Comparison of ENCODE assay signal across 14 cellular contexts in the genomic region with DNA sequence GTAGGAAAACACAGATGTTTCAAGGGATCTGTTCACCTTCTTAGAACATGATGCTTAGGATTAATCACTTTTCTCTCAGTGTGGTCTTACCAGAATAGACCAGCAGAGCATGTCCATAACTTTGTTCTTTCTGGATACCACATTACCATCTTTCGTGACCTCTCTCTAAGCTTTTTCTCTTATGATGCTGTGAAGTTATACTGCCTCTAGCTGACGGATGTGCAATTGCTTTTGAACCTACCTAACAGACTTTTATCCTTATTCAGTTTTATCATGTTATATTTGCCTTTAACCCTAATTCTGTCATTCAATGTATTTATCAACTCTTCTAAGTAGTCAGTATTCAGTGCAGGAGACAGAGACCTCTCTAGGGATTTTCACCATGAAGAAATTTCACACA.
A peak's percentile ranks its signal among the peaks of the same experiment; 100 is the strongest.
DNase-seq lines count a peak whose midpoint lies in the region; ATAC-seq, FAIRE-seq and TF ChIP-seq lines count a peak whose summit lies in the region.
"Had no signal": no experiment of that assay in that cellular context is flagged by ENCODE, and none has a peak within 500 bp of the region (broad histone marks: within the 10 kb centered on the region; RNA-seq: fewer than 3 reads in every experiment).

No MANE protein-coding gene starts in this region.

- peak; percentile 49 for TF ChIP-seq CTCF in DND-41 (IDR thresholded peaks at IDR 0.05; ENCODE audit: borderline replicate concordance, extremely low read depth, low read length, poor library complexity, severe bottlenecking)
- TF ChIP-seq CTCF in astrocyte (IDR thresholded peaks at IDR 0.05; ENCODE audit: insufficient read depth, low read depth, low read length), result no peak
- TF ChIP-seq CTCF in neural crest cell (conservative IDR thresholded peaks at IDR 0.05), result peak; percentile 42

- peak; percentile 91 for FAIRE-seq in HTR-8/SVneo (lab: Jason Lieb, UNC)
- peak; percentile 78 for FAIRE-seq in astrocyte (lab: Jason Lieb, UNC)

- H3K4me1 Mint-ChIP-seq in astrocyte (ENCODE audit: low read depth, unreplicated experiment) (peaks cover 13% of the 10 kb centered on the region), neural crest cell (no peaks in the 10 kb centered on the region)
- H3K4me1 Mint-ChIP-seq in activated CD4-positive, alpha-beta T cell treated with anti-CD3 and anti-CD28 coated beads for 36 hours, result no peaks in the 10 kb centered on the region

- H3K9me3 Mint-ChIP-seq in astrocyte (ENCODE audit: unreplicated experiment) (peaks cover 5% of the 10 kb centered on the region), neural crest cell (no peaks in the 10 kb centered on the region)
- no peaks in the 10 kb centered on the region for H3K9me3 Mint-ChIP-seq in activated CD4-positive, alpha-beta T cell treated with anti-CD3 and anti-CD28 coated beads for 36 hours (ENCODE audit: low read depth)
- H3K9me3 Mint-ChIP-seq: stimulated activated naive CD8-positive, alpha-beta T cell treated with anti-CD3 and anti-CD28 coated beads, Interleukin-15, Interleukin-2, amounts not matched to agents 100 ng/mL and 50 ng/mL, for 24 hours had no signal

- no peaks in the 10 kb centered on the region for H3K9me2 ChIP-seq in GM23248 (ENCODE audit: insufficient read depth)

- H3K27ac ChIP-seq in DND-41 (ENCODE audit: low read length), result no peak overlapping the region
- H3K27ac ChIP-seq in astrocyte (ENCODE audit: low read depth, low read length), result no peak overlapping the region
- no peak overlapping the region for H3K27ac ChIP-seq in GM23248
- H3K27ac ChIP-seq: prostate gland had no signal

- H3K4me3 Mint-ChIP-seq in astrocyte (ENCODE audit: unreplicated experiment), result no peak overlapping the region
- no peak overlapping the region for H3K4me3 Mint-ChIP-seq in neural crest cell
- no peak overlapping the region for H3K4me3 Mint-ChIP-seq in activated CD4-positive, alpha-beta T cell treated with anti-CD3 and anti-CD28 coated beads for 36 hours
- H3K4me3 Mint-ChIP-seq: mesothelial cell of epicardium; stimulated activated naive CD8-positive, alpha-beta T cell treated with anti-CD3 and anti-CD28 coated beads, Interleukin-15, Interleukin-2, amounts not matched to agents 100 ng/mL and 50 ng/mL, for 24 hours had no signal

- peaks cover 2% of the 10 kb centered on the region for H3K36me3 Mint-ChIP-seq in astrocyte (ENCODE audit: low read depth, unreplicated experiment)
- H3K36me3 Mint-ChIP-seq in neural crest cell (ENCODE audit: low read depth), result no peaks in the 10 kb centered on the region
- no peaks in the 10 kb centered on the region for H3K36me3 Mint-ChIP-seq in activated CD4-positive, alpha-beta T cell treated with anti-CD3 and anti-CD28 coated beads for 36 hours (ENCODE audit: low read depth)
- H3K36me3 Mint-ChIP-seq: mesothelial cell of epicardium had no signal

- H3K4me3 ChIP-seq in DND-41 (ENCODE audit: low read depth in 1 of 2, low read length in 2 of 2), result no peak overlapping the region
- no peak overlapping the region for H3K4me3 ChIP-seq in astrocyte (ENCODE audit: insufficient read depth, low read depth, low read length)
- no peak overlapping the region for H3K4me3 ChIP-seq in GM23248
- H3K4me3 ChIP-seq: prostate gland had no signal

- H3K27me3 ChIP-seq in DND-41 (ENCODE audit: insufficient read depth, low read length, poor library complexity) (no peaks in the 10 kb centered on the region), astrocyte (ENCODE audit: insufficient read depth, low read length) (no peaks in the 10 kb centered on the region), GM23248 (replicated peaks; ENCODE audit: insufficient read depth) (no peaks in the 10 kb centered on the region)

- in situ Hi-C loops in GM23248 (cut with MboI), result no loop called here

- 87 to 92% methylated on average over 2 of the region's 2 CpGs for WGBS in GM23248 (ENCODE audit: low coverage in 1 of 2, low lambda C conversion rate in 2 of 2, missing lambda C conversion rate in 2 of 2), 2 experiments

- H3K36me3 ChIP-seq in DND-41 (ENCODE audit: insufficient read depth, low read length), result no peaks in the 10 kb centered on the region
- H3K36me3 ChIP-seq in astrocyte (ENCODE audit: insufficient read depth, low read length), result no peaks in the 10 kb centered on the region
- no peaks in the 10 kb centered on the region for H3K36me3 ChIP-seq in GM23248 (ENCODE audit: low read depth)
- H3K36me3 ChIP-seq: prostate gland had no signal

- CTCF ChIA-PET in activated CD4-positive, alpha-beta T cell treated with anti-CD3 and anti-CD28 coated beads for 36 hours (lab: Charles Lee), result no interaction called here

- H3K27ac Mint-ChIP-seq in astrocyte (ENCODE audit: unreplicated experiment) (no peak overlapping the region), neural crest cell (ENCODE audit: unreplicated experiment) (no peak overlapping the region)
- H3K27ac Mint-ChIP-seq in activated CD4-positive, alpha-beta T cell treated with anti-CD3 and anti-CD28 coated beads for 36 hours, result no peak overlapping the region
- H3K27ac Mint-ChIP-seq: mesothelial cell of epicardium; stimulated activated naive CD8-positive, alpha-beta T cell treated with anti-CD3 and anti-CD28 coated beads, Interleukin-15, Interleukin-2, amounts not matched to agents 100 ng/mL and 50 ng/mL, for 24 hours had no signal

- H3K9me3 ChIP-seq in DND-41 (ENCODE audit: insufficient read depth, low read length, severe bottlenecking) (no peaks in the 10 kb centered on the region), astrocyte (ENCODE audit: insufficient read depth, low read depth, low read length) (no peaks in the 10 kb centered on the region), GM23248 (ENCODE audit: low read depth) (no peaks in the 10 kb centered on the region)
- H3K9me3 ChIP-seq: prostate gland had no signal

- H3K9ac ChIP-seq in DND-41 (ENCODE audit: low read depth, low read length) (no peak overlapping the region), astrocyte (ENCODE audit: low read length) (no peak overlapping the region), GM23248 (no peak overlapping the region)

- no peaks in the 10 kb centered on the region for H4K20me1 ChIP-seq in DND-41 (ENCODE audit: insufficient read depth, low read length)
- H4K20me1 ChIP-seq in astrocyte (ENCODE audit: insufficient read depth, low read length), result no peaks in the 10 kb centered on the region
- no peaks in the 10 kb centered on the region for H4K20me1 ChIP-seq in GM23248 (ENCODE audit: insufficient read depth)

- H3K27me3 Mint-ChIP-seq in astrocyte (ENCODE audit: low read depth, unreplicated experiment) (no peaks in the 10 kb centered on the region), neural crest cell (ENCODE audit: low read depth) (no peaks in the 10 kb centered on the region)
- H3K27me3 Mint-ChIP-seq in activated CD4-positive, alpha-beta T cell treated with anti-CD3 and anti-CD28 coated beads for 36 hours, result peaks cover 5% of the 10 kb centered on the region

- intact Hi-C loops in activated CD4-positive, alpha-beta T cell treated with anti-CD3 and anti-CD28 coated beads for 36 hours (cut with DNase I, micrococcal nuclease), result no loop called here

- H2AFZ ChIP-seq in DND-41 (ENCODE audit: low read depth, low read length), result no peak overlapping the region
- H2AFZ ChIP-seq in astrocyte (ENCODE audit: low read depth, low read length), result no peak overlapping the region
- no peak overlapping the region for H2AFZ ChIP-seq in GM23248

- no peaks in the 10 kb centered on the region for H3K4me1 ChIP-seq in DND-41 (ENCODE audit: insufficient read depth, low read length)
- H3K4me1 ChIP-seq in astrocyte (ENCODE audit: insufficient read depth, low read length), result peaks cover 4% of the 10 kb centered on the region
- peaks cover 10% of the 10 kb centered on the region; the same call in 1 of the 2 replicates for H3K4me1 ChIP-seq in GM23248 (ENCODE audit: insufficient read depth)
- H3K4me1 ChIP-seq: prostate gland had no signal

- no peak for DNase-seq in DND-41
- DNase-seq in HTR-8/SVneo (ENCODE audit: insufficient read length, low spot score), result no peak
- no peak for DNase-seq in astrocyte (ENCODE audit: low read depth)
- DNase-seq in neural crest cell (ENCODE audit: low read depth, low spot score), result no peak
- DNase-seq in GM23248, result no peak
- no peak for DNase-seq in OCI-M2 (lab: John Stamatoyannopoulos, UW; ENCODE audit: unreplicated experiment)
- no peak for DNase-seq in activated CD4-positive, alpha-beta T cell treated with anti-CD3 and anti-CD28 coated beads for 36 hours
- DNase-seq: activated CD4-positive, alpha-beta T cell treated with anti-CD3 and anti-CD28 coated beads for 1 hour; NCI-H510A; stimulated activated CD4-positive, alpha-beta T cell treated with anti-CD3 and anti-CD28 coated beads, Interleukin-4, amount 100 ng/mL, for 4 hours had no signal

- H3K4me2 ChIP-seq in DND-41 (ENCODE audit: insufficient read depth, low read length) (no peak overlapping the region), astrocyte (ENCODE audit: low read length) (no peak overlapping the region), GM23248 (ENCODE audit: unreplicated experiment) (no peak overlapping the region)

- POLR2A ChIA-PET in activated CD4-positive, alpha-beta T cell treated with anti-CD3 and anti-CD28 coated beads for 36 hours (lab: Charles Lee), result no interaction called here

- ATAC-seq in DND-41 (ENCODE audit: insufficient read depth, low read depth), result no peak
- no peak for ATAC-seq in activated CD4-positive, alpha-beta T cell treated with anti-CD3 and anti-CD28 coated beads for 36 hours
- ATAC-seq in GM21390 (IDR thresholded peaks at IDR 0.05; ENCODE audit: unreplicated experiment), result no peak

- H3K79me2 ChIP-seq in DND-41 (ENCODE audit: insufficient read depth, low read length) (no peaks in the 10 kb centered on the region), astrocyte (ENCODE audit: insufficient read depth, low read length) (no peaks in the 10 kb centered on the region), GM23248 (ENCODE audit: insufficient read depth) (no peaks in the 10 kb centered on the region)

- peaks cover 16% of the 10 kb centered on the region for H3F3A ChIP-seq in GM23248 (ENCODE audit: insufficient read depth)
